26 cellular contexts compared by ENCODE assay signal in genomic region chr13:51525567-51526165, GRCh38. TPM values are rescaled to one million over a fixed set of nuclear protein-coding genes. Genes with fewer than 3 reads are reported as not detected.
DNase-seq lines count a peak whose midpoint lies in the region; ATAC-seq and TF ChIP-seq lines count a peak whose summit lies in the region.
"Had no signal": no experiment of that assay in that cellular context is flagged by ENCODE, and none has a peak within 500 bp of the region (broad histone marks: within the 10 kb centered on the region; RNA-seq: fewer than 3 reads in every experiment).

No MANE protein-coding gene starts in this region.

- H3K9ac ChIP-seq in mammary epithelial cell (ENCODE audit: insufficient read depth, low read length) (no peak overlapping the region), smooth muscle cell (ENCODE audit: low read depth) (peak overlapping the region; percentile 87)

- in situ Hi-C loops in mammary epithelial cell (cut with MboI; ENCODE audit: low sequenced_read_pairs in 2 of 2), result no loop called here

- dilution Hi-C loops in mammary epithelial cell (cut with HindIII; ENCODE audit: low sequenced_read_pairs), result no loop called here

- TF ChIP-seq CTCF in mammary epithelial cell (conservative IDR thresholded peaks at IDR 0.05 in 1 of 2, IDR thresholded peaks at IDR 0.05 in 1 of 2; ENCODE audit: extremely low read depth in 1 of 2, insufficient read depth in 1 of 2, low read depth in 1 of 2, low read length in 2 of 2) (no peak), MCF 10A (IDR thresholded peaks at IDR 0.05; ENCODE audit: unreplicated experiment) (no peak), foreskin keratinocyte (conservative IDR thresholded peaks at IDR 0.05) (no peak), smooth muscle cell (IDR thresholded peaks at IDR 0.05; ENCODE audit: borderline replicate concordance, insufficient read depth, poor library complexity, severe bottlenecking) (no peak)

- H3K27ac ChIP-seq in mammary epithelial cell (ENCODE audit: insufficient read depth, low read depth, low read length), result no peak overlapping the region
- peak overlapping the region; percentile 50 for H3K27ac ChIP-seq in foreskin keratinocyte
- peak overlapping the region; percentile 96 for H3K27ac ChIP-seq in smooth muscle cell (ENCODE audit: low read depth)
- H3K27ac ChIP-seq: upper lobe of left lung had no signal

- no peaks in the 10 kb centered on the region for H3K27me3 ChIP-seq in mammary epithelial cell (ENCODE audit: insufficient read depth, low read length)
- H3K27me3 ChIP-seq in foreskin keratinocyte, result no peaks in the 10 kb centered on the region
- H3K27me3 ChIP-seq in smooth muscle cell (ENCODE audit: low read depth), result no peaks in the 10 kb centered on the region
- H3K27me3 ChIP-seq: upper lobe of left lung had no signal

- peaks cover 4% of the 10 kb centered on the region for H3K4me1 Mint-ChIP-seq in MCF 10A (ENCODE audit: insufficient read depth, unreplicated experiment)
- H3K4me1 Mint-ChIP-seq in activated T-helper 17 cell treated with anti-CD3 and anti-CD28 coated beads, Interleukin-2, amount 50 U/mL, for 72 hours, result peaks cover 4% of the 10 kb centered on the region

- H3K4me2 ChIP-seq in mammary epithelial cell (ENCODE audit: insufficient read depth, low read depth, low read length) (no peak overlapping the region), smooth muscle cell (peak overlapping the region; percentile 47)

- H3K4me3 ChIP-seq in mammary epithelial cell (replicated peaks in 1 of 3; ENCODE audit: insufficient read depth in 1 of 3, low read depth in 2 of 3, low read length in 3 of 3) (no peak overlapping the region), smooth muscle cell (no peak overlapping the region)
- H3K4me3 ChIP-seq: mucosa of descending colon, upper lobe of left lung had no signal

- no peaks in the 10 kb centered on the region for H3K36me3 ChIP-seq in mammary epithelial cell (ENCODE audit: insufficient read depth, low read length)
- H3K36me3 ChIP-seq in smooth muscle cell (ENCODE audit: low read depth), result no peaks in the 10 kb centered on the region
- H3K36me3 ChIP-seq: upper lobe of left lung had no signal

- H3K4me3 Mint-ChIP-seq in MCF 10A (ENCODE audit: unreplicated experiment), result no peak overlapping the region
- no peak overlapping the region for H3K4me3 Mint-ChIP-seq in activated T-helper 17 cell treated with anti-CD3 and anti-CD28 coated beads, Interleukin-2, amount 50 U/mL, for 72 hours
- H3K4me3 Mint-ChIP-seq: CD4-positive, CD25-positive, alpha-beta regulatory T cell; IgD-negative memory B cell; stimulated activated naive CD8-positive, alpha-beta T cell treated with anti-CD3 and anti-CD28 coated beads, Interleukin-15, amount 100 ng/mL, for 72 hours had no signal

- H3K79me2 ChIP-seq in mammary epithelial cell (ENCODE audit: insufficient read depth, low read length), result no peaks in the 10 kb centered on the region
- H3K79me2 ChIP-seq in smooth muscle cell (ENCODE audit: low read depth), result no peaks in the 10 kb centered on the region

- H4K20me1 ChIP-seq in mammary epithelial cell (ENCODE audit: insufficient read depth, low read length) (no peaks in the 10 kb centered on the region), smooth muscle cell (ENCODE audit: low read depth) (no peaks in the 10 kb centered on the region)

- POLR2A ChIA-PET in MCF 10A (lab: Yijun Ruan, JAX), result interaction anchor here (0.6 to 5.5 kb wide), 6 partner anchors 9 to 117 kb away, joined by 3 to 44 read pairs (median 12); partner anchors contain the start of gene INTS6

- peak overlapping the region; percentile 10 for H2AFZ ChIP-seq in mammary epithelial cell (ENCODE audit: low read depth, low read length)
- peak overlapping the region; percentile 47 for H2AFZ ChIP-seq in smooth muscle cell (ENCODE audit: low read depth)

- H3K27ac Mint-ChIP-seq in MCF 10A (ENCODE audit: low read depth, unreplicated experiment), result no peak overlapping the region
- H3K27ac Mint-ChIP-seq in activated T-helper 17 cell treated with anti-CD3 and anti-CD28 coated beads, Interleukin-2, amount 50 U/mL, for 72 hours, result no peak overlapping the region
- H3K27ac Mint-ChIP-seq: activated T-helper 2 cell treated with anti-CD3 and anti-CD28 coated beads, Interferon-gamma antibody, Interleukin-2, Interleukin-4, amounts not matched to agents 10 μg/mL and 5 μg/mL and 100 μg/mL, durations not matched to agents 14 hours and 24 hours and 36 hours; CD4-positive, CD25-positive, alpha-beta regulatory T cell; IgD-negative memory B cell; stimulated activated naive CD8-positive, alpha-beta T cell treated with anti-CD3 and anti-CD28 coated beads, Interleukin-15, amount 100 ng/mL, for 72 hours had no signal

- BruUV-seq in mammary epithelial cell (replicated peaks; lab: Mats Ljungman, UMichigan) (no TSS peak), MCF 10A (replicated peaks; lab: Mats Ljungman, UMichigan) (no TSS peak)

- CTCF ChIA-PET in mammary epithelial cell (lab: Charles Lee; ENCODE audit: low non-redundant PET) (no interaction called here), MCF 10A (lab: Yijun Ruan, JAX) (interaction anchor here (0.6 kb wide), 1 partner anchor 272 kb away, joined by 3 read pairs; no protein-coding TSS in a partner anchor)

- peak; percentile 65 for ATAC-seq in activated T-helper 17 cell treated with anti-CD3 and anti-CD28 coated beads, Interleukin-2, amount 50 U/mL, for 72 hours (replicated peaks)
- ATAC-seq in foreskin keratinocyte (peak; percentile 87), HG02885 (IDR thresholded peaks at IDR 0.05; ENCODE audit: poor library complexity, unreplicated experiment) (no peak)
- ATAC-seq: left cardiac atrium; mucosa of descending colon; sciatic nerve; stimulated activated naive CD8-positive, alpha-beta T cell treated with anti-CD3 and anti-CD28 coated beads, Interleukin-15, amount 100 ng/mL, for 72 hours had no signal

- H3K9me3 ChIP-seq in mammary epithelial cell (replicated peaks; ENCODE audit: insufficient read depth, low read length) (no peaks in the 10 kb centered on the region), smooth muscle cell (replicated peaks; ENCODE audit: low read depth) (no peaks in the 10 kb centered on the region)
- H3K9me3 ChIP-seq: mucosa of descending colon, upper lobe of left lung had no signal

- H3K9me3 Mint-ChIP-seq in MCF 10A (ENCODE audit: unreplicated experiment), result peaks cover 7% of the 10 kb centered on the region
- H3K9me3 Mint-ChIP-seq in activated T-helper 17 cell treated with anti-CD3 and anti-CD28 coated beads, Interleukin-2, amount 50 U/mL, for 72 hours, result no peaks in the 10 kb centered on the region

- intact Hi-C loops in mammary epithelial cell (cut with micrococcal nuclease), result no loop called here
- intact Hi-C loops in MCF 10A (cut with micrococcal nuclease), result no loop called here

- no peaks in the 10 kb centered on the region for H3K27me3 Mint-ChIP-seq in MCF 10A (ENCODE audit: insufficient read depth, unreplicated experiment)
- no peaks in the 10 kb centered on the region for H3K27me3 Mint-ChIP-seq in activated T-helper 17 cell treated with anti-CD3 and anti-CD28 coated beads, Interleukin-2, amount 50 U/mL, for 72 hours
- H3K27me3 Mint-ChIP-seq: stimulated activated naive CD8-positive, alpha-beta T cell treated with anti-CD3 and anti-CD28 coated beads, Interleukin-15, amount 100 ng/mL, for 72 hours had no signal

- DNase-seq in mammary epithelial cell, result peak; percentile 37
- DNase-seq in MCF 10A (ENCODE audit: unreplicated experiment), result no peak
- peak in 1 of 2 donors; percentile 78 for DNase-seq in foreskin keratinocyte
- DNase-seq in smooth muscle cell (lab: John Stamatoyannopoulos, UW; ENCODE audit: unreplicated experiment), result no peak
- DNase-seq in SW480 (ENCODE audit: low spot score), result no peak
- DNase-seq in activated CD4-positive, alpha-beta T cell treated with anti-CD3 and anti-CD28 coated beads for 1 hour, result no peak
- DNase-seq: activated CD8-positive, alpha-beta memory T cell treated with anti-CD3 and anti-CD28 coated beads for 24 hours; CD4-positive, CD25-positive, alpha-beta regulatory T cell; central memory CD4-positive, alpha-beta T cell; effector CD8-positive, alpha-beta T cell; GOT3; left cardiac atrium; mucosa of descending colon; MV-4-11; NCI-H2029 treated with DMSO at 0.1 percent for 48 hours; NCI-H510A; nucleus accumbens; SIG-M5; stimulated activated CD4-positive, alpha-beta T cell treated with anti-CD3 and anti-CD28 coated beads, Interleukin-1b, Interleukin-23, amount 100 ng/mL, for 48 hours; stimulated activated naive CD8-positive, alpha-beta T cell treated with anti-CD3 and anti-CD28 coated beads, Interleukin-15, amount 100 ng/mL, for 72 hours; upper lobe of left lung had no signal

- WGBS in mammary epithelial cell (ENCODE audit: low coverage, missing lambda C conversion rate), result 76% methylated on average over 5 of the region's 5 CpGs
- WGBS in smooth muscle cell (ENCODE audit: low lambda C conversion rate), result 43% methylated on average over 5 of the region's 5 CpGs

- H3F3A ChIP-seq in smooth muscle cell (ENCODE audit: low read depth), result peaks cover 11% of the 10 kb centered on the region

- H3K36me3 Mint-ChIP-seq in MCF 10A (ENCODE audit: insufficient read depth, unreplicated experiment), result peaks cover 12% of the 10 kb centered on the region
- H3K36me3 Mint-ChIP-seq in activated T-helper 17 cell treated with anti-CD3 and anti-CD28 coated beads, Interleukin-2, amount 50 U/mL, for 72 hours (ENCODE audit: low read depth), result no peaks in the 10 kb centered on the region
- H3K36me3 Mint-ChIP-seq: IgD-negative memory B cell had no signal

- H3K4me1 ChIP-seq in mammary epithelial cell (ENCODE audit: insufficient read depth, low read length) (peaks cover 12% of the 10 kb centered on the region), foreskin keratinocyte (peaks cover 25% of the 10 kb centered on the region), smooth muscle cell (ENCODE audit: low read depth) (peaks cover 21% of the 10 kb centered on the region)

RNA-seq across cellular contexts. Expression of gene WDFY2, which starts 58.6 kb away (rescaled TPM):
- 10 to 100 TPM; 20.7 to 32.9 TPM for total RNA-seq in mammary epithelial cell
- 7.4 TPM for polyA plus RNA-seq in mammary epithelial cell
- polyA minus RNA-seq in mammary epithelial cell, result 35.2 TPM
- 46.7 and 56.2 TPM in 2 replicates for total RNA-seq in MCF 10A (2022)
- total RNA-seq in activated T-helper 17 cell treated with anti-CD3 and anti-CD28 coated beads, Interleukin-2, amount 50 U/mL, for 72 hours, result 10 to 100 TPM; 16.8 to 31.5 TPM
- 21.5 and 23.6 TPM in 2 replicates for total RNA-seq in foreskin keratinocyte
- 9.2 and 11.1 TPM in 2 replicates for polyA plus RNA-seq in foreskin keratinocyte
- total RNA-seq in smooth muscle cell, result 9.3 and 13.7 TPM in 2 replicates
- polyA plus RNA-seq in smooth muscle cell, result 6.6 and 9.8 TPM in 2 replicates
